Comparison of ENCODE assay signal across 15 cellular contexts in genomic region chr1:44664730-44665370, GRCh38. TPM values are rescaled to one million over a fixed set of nuclear protein-coding genes. Genes with fewer than 3 reads are reported as not detected.
DNase-seq lines count a peak whose midpoint lies in the region; ATAC-seq and TF ChIP-seq lines count a peak whose summit lies in the region.
"Had no signal": no experiment of that assay in that cellular context is flagged by ENCODE, and none has a peak within 500 bp of the region (broad histone marks: within the 10 kb centered on the region; RNA-seq: fewer than 3 reads in every experiment).

No MANE protein-coding gene starts in this region.

- H2BK12ac ChIP-seq in H9 (ENCODE audit: insufficient read length, low read depth, low read length): no peak overlapping the region

- WGBS in H9 (ENCODE audit: extremely low coverage, insufficient read length, low lambda C conversion rate): no CpG with 5 or more reads among the region's 12 CpGs

- H3K79me1 ChIP-seq in H9 (ENCODE audit: insufficient read depth, low read depth, low read length, poor library complexity, severe bottlenecking): no peaks in the 10 kb centered on the region

- no peaks in the 10 kb centered on the region for H3K9me3 ChIP-seq in CD4-positive, CD25-positive, alpha-beta regulatory T cell (ENCODE audit: control insufficient read depth in 2 of 2, low read length in 2 of 2)
- no peaks in the 10 kb centered on the region for H3K9me3 ChIP-seq in H9 (ENCODE audit: control insufficient read depth, low read depth, low read length)
- H3K9me3 ChIP-seq: esophagus squamous epithelium had no signal

- intact Hi-C loops in activated T-helper 2 cell treated with anti-CD3 and anti-CD28 coated beads, Interferon-gamma antibody, Interleukin-2, Interleukin-4, amounts not matched to agents 10 μg/mL and 5 μg/mL and 100 μg/mL, durations not matched to agents 14 hours and 24 hours and 36 hours (cut with micrococcal nuclease): no loop called here
- intact Hi-C loops in sciatic nerve (cut with DNase I): no loop called here

- peak overlapping the region; percentile 53 to 91 (median 91) for H3K27ac Mint-ChIP-seq in CD4-positive, CD25-positive, alpha-beta regulatory T cell
- H3K27ac Mint-ChIP-seq in H9: no peak overlapping the region; a peak in 1 of 7 replicates
- peak overlapping the region; percentile 56 for H3K27ac Mint-ChIP-seq in activated T-helper 2 cell treated with anti-CD3 and anti-CD28 coated beads, Interferon-gamma antibody, Interleukin-2, Interleukin-4, amounts not matched to agents 10 μg/mL and 5 μg/mL and 100 μg/mL, durations not matched to agents 14 hours and 24 hours and 36 hours

- H4K20me1 ChIP-seq in H9 (ENCODE audit: control insufficient read depth, insufficient read depth, insufficient read length): no peaks in the 10 kb centered on the region

- H3T11ph ChIP-seq in H9 (ENCODE audit: low read length): no peak overlapping the region

- no peaks in the 10 kb centered on the region for H3K36me3 Mint-ChIP-seq in CD4-positive, CD25-positive, alpha-beta regulatory T cell
- H3K36me3 Mint-ChIP-seq in H9 (ENCODE audit: insufficient read depth in 1 of 3, low read depth in 3 of 3): no peaks in the 10 kb centered on the region
- H3K36me3 Mint-ChIP-seq in activated T-helper 2 cell treated with anti-CD3 and anti-CD28 coated beads, Interferon-gamma antibody, Interleukin-2, Interleukin-4, amounts not matched to agents 10 μg/mL and 5 μg/mL and 100 μg/mL, durations not matched to agents 14 hours and 24 hours and 36 hours (ENCODE audit: low read depth): no peaks in the 10 kb centered on the region

- H3K4me1 ChIP-seq in CD4-positive, CD25-positive, alpha-beta regulatory T cell (ENCODE audit: control insufficient read depth, insufficient read depth, low read length, poor library complexity, severe bottlenecking): peaks cover 7% of the 10 kb centered on the region
- H3K4me1 ChIP-seq in H9 (ENCODE audit: insufficient read depth, low read length): peaks cover 4% of the 10 kb centered on the region; the same call in 1 of the 2 replicates

- TF ChIP-seq CTCF in H9 (conservative IDR thresholded peaks at IDR 0.05) (no peak), coronary artery (IDR thresholded peaks at IDR 0.05) (no peak)

- peak overlapping the region; percentile 41 for H3K4me3 ChIP-seq in CD4-positive, CD25-positive, alpha-beta regulatory T cell (ENCODE audit: low read depth, low read length)
- no peak overlapping the region for H3K4me3 ChIP-seq in coronary artery
- H3K4me3 ChIP-seq: esophagus squamous epithelium had no signal

- H3K4me3 Mint-ChIP-seq in CD4-positive, CD25-positive, alpha-beta regulatory T cell: peak overlapping the region; percentile 4 to 82 (median 32)
- H3K4me3 Mint-ChIP-seq in H9: no peak overlapping the region
- no peak overlapping the region for H3K4me3 Mint-ChIP-seq in activated T-helper 2 cell treated with anti-CD3 and anti-CD28 coated beads, Interferon-gamma antibody, Interleukin-2, Interleukin-4, amounts not matched to agents 10 μg/mL and 5 μg/mL and 100 μg/mL, durations not matched to agents 14 hours and 24 hours and 36 hours (ENCODE audit: low read depth)

- no peak overlapping the region for H3K56ac ChIP-seq in H9 (ENCODE audit: insufficient read length, low read depth, low read length)

- H2BK20ac ChIP-seq in H9 (ENCODE audit: low read depth, low read length, poor library complexity, severe bottlenecking): no peak overlapping the region

- H3K18ac ChIP-seq in H9 (ENCODE audit: insufficient read length, low read depth, low read length): no peak overlapping the region

- H3K9me3 Mint-ChIP-seq in CD4-positive, CD25-positive, alpha-beta regulatory T cell: no peaks in the 10 kb centered on the region
- no peaks in the 10 kb centered on the region; a peak in 1 of 5 replicates for H3K9me3 Mint-ChIP-seq in H9
- no peaks in the 10 kb centered on the region for H3K9me3 Mint-ChIP-seq in activated T-helper 2 cell treated with anti-CD3 and anti-CD28 coated beads, Interferon-gamma antibody, Interleukin-2, Interleukin-4, amounts not matched to agents 10 μg/mL and 5 μg/mL and 100 μg/mL, durations not matched to agents 14 hours and 24 hours and 36 hours

- no peak overlapping the region for H3K23ac ChIP-seq in H9 (ENCODE audit: insufficient read length, low read depth, low read length)

- H2BK5ac ChIP-seq in H9 (ENCODE audit: insufficient read length, low read length): no peak overlapping the region

- no peak overlapping the region for H4K91ac ChIP-seq in H9 (ENCODE audit: insufficient read length, low read depth, low read length)

- H3K36me3 ChIP-seq in CD4-positive, CD25-positive, alpha-beta regulatory T cell (ENCODE audit: control insufficient read depth, insufficient read depth, low read length): no peaks in the 10 kb centered on the region
- H3K36me3 ChIP-seq: esophagus squamous epithelium had no signal

- H4K5ac ChIP-seq in H9 (ENCODE audit: insufficient read length, low read depth, low read length): peak overlapping the region; percentile 69

- no peak overlapping the region for H2BK15ac ChIP-seq in H9 (ENCODE audit: low read depth, low read length)

- peak in 2 of 3 donors; percentile 13 to 46 for DNase-seq in CD4-positive, CD25-positive, alpha-beta regulatory T cell
- DNase-seq in H9 (no peak), sciatic nerve (ENCODE audit: low spot score) (no peak), C1 segment of cervical spinal cord (lab: John Stamatoyannopoulos, UW) (no peak), coronary artery (ENCODE audit: low spot score) (no peak)
- no peak for DNase-seq in activated T-helper 2 cell treated with anti-CD3 and anti-CD28 coated beads, Interferon-gamma antibody, Interleukin-2, Interleukin-4, amounts not matched to agents 10 μg/mL and 5 μg/mL and 100 μg/mL, durations not matched to agents 14 hours and 24 hours and 36 hours (ENCODE audit: low spot score)
- DNase-seq in stimulated activated CD4-positive, alpha-beta T cell treated with anti-CD3 and anti-CD28 coated beads, Interleukin-1b, Interleukin-23, amount 100 ng/mL, for 24 hours (ENCODE audit: low read depth in 4 of 4, low spot score in 1 of 4): peak in 3 of 4 experiments; percentile 10 to 18 (median 14)
- DNase-seq: AML-193, caudate nucleus, esophagus squamous epithelium, GOT3, NCI-H2029, SW 1271 had no signal

- H3K9ac ChIP-seq in H9 (ENCODE audit: extremely low read depth, insufficient read length, low read length): no peak overlapping the region

- H3K4ac ChIP-seq in H9 (ENCODE audit: low read depth, low read length): no peak overlapping the region

- H2AFZ ChIP-seq in H9 (ENCODE audit: low read length): no peak overlapping the region

- ATAC-seq in CD4-positive, CD25-positive, alpha-beta regulatory T cell (ENCODE audit: low read depth in 2 of 2): peak; percentile 58 to 72
- ATAC-seq in sciatic nerve: no peak
- no peak for ATAC-seq in SK-N-SH treated with all-trans-retinoic acid at 6 μM for 48 hours

- peaks cover 5 to 20% (median 12%) of the 10 kb centered on the region in 4 donors for H3K4me1 Mint-ChIP-seq in CD4-positive, CD25-positive, alpha-beta regulatory T cell
- peaks cover 15 to 22% of the 10 kb centered on the region in 2 experiments for H3K4me1 Mint-ChIP-seq in H9
- H3K4me1 Mint-ChIP-seq in activated T-helper 2 cell treated with anti-CD3 and anti-CD28 coated beads, Interferon-gamma antibody, Interleukin-2, Interleukin-4, amounts not matched to agents 10 μg/mL and 5 μg/mL and 100 μg/mL, durations not matched to agents 14 hours and 24 hours and 36 hours (ENCODE audit: low read depth): peaks cover 16% of the 10 kb centered on the region

- H4K8ac ChIP-seq in H9 (replicated peaks; ENCODE audit: insufficient read length, low read depth, low read length): no peak overlapping the region

- H2BK120ac ChIP-seq in H9 (ENCODE audit: low read depth, low read length, poor library complexity, severe bottlenecking): no peak overlapping the region

- no peaks in the 10 kb centered on the region for H3K79me2 ChIP-seq in H9 (ENCODE audit: insufficient read depth, low read length)

- H3K27me3 Mint-ChIP-seq in CD4-positive, CD25-positive, alpha-beta regulatory T cell: no peaks in the 10 kb centered on the region
- no peaks in the 10 kb centered on the region for H3K27me3 Mint-ChIP-seq in H9 (ENCODE audit: low read depth)
- no peaks in the 10 kb centered on the region for H3K27me3 Mint-ChIP-seq in activated T-helper 2 cell treated with anti-CD3 and anti-CD28 coated beads, Interferon-gamma antibody, Interleukin-2, Interleukin-4, amounts not matched to agents 10 μg/mL and 5 μg/mL and 100 μg/mL, durations not matched to agents 14 hours and 24 hours and 36 hours (ENCODE audit: low read depth)

- H3K27ac ChIP-seq in CD4-positive, CD25-positive, alpha-beta regulatory T cell (ENCODE audit: insufficient read depth, low read length, poor library complexity, severe bottlenecking): no peak overlapping the region
- no peak overlapping the region for H3K27ac ChIP-seq in H9 (ENCODE audit: insufficient read length, low read depth, low read length)
- no peak overlapping the region for H3K27ac ChIP-seq in coronary artery
- H3K27ac ChIP-seq: esophagus squamous epithelium had no signal

- no peak overlapping the region for H3K14ac ChIP-seq in H9 (ENCODE audit: insufficient read depth, low read length)

- no peak overlapping the region for H3K4me2 ChIP-seq in H9 (ENCODE audit: insufficient read depth, insufficient read length, low read length)

- no peaks in the 10 kb centered on the region for H3K23me2 ChIP-seq in H9 (ENCODE audit: insufficient read length, low read depth, low read length, poor library complexity, severe bottlenecking)

- H2AK5ac ChIP-seq in H9 (ENCODE audit: insufficient read length, low read length): no peak overlapping the region

- H3K27me3 ChIP-seq in CD4-positive, CD25-positive, alpha-beta regulatory T cell (ENCODE audit: control insufficient read depth, insufficient read depth, low read length): no peaks in the 10 kb centered on the region
- no peaks in the 10 kb centered on the region for H3K27me3 ChIP-seq in H9 (ENCODE audit: insufficient read depth, low read length)
- H3K27me3 ChIP-seq: esophagus squamous epithelium had no signal

TF ChIP-seq in SK-N-SH treated with all-trans-retinoic acid at 6 μM for 48 hours, 23 proteins besides CTCF, POLR2A, EP300 and RAD21:
- TF ChIP-seq RARB (CRISPR knock-in tag; IDR thresholded peaks at IDR 0.05): no peak
- TF ChIP-seq BACH2 (CRISPR knock-in tag; IDR thresholded peaks at IDR 0.05; ENCODE audit: borderline replicate concordance): no peak
- TF ChIP-seq GLIS3 (CRISPR knock-in tag; IDR thresholded peaks at IDR 0.05): no peak

RNA-seq across cellular contexts. Expression of gene TMEM53, which starts 9.4 kb away (rescaled TPM):
- 2.7 TPM for total RNA-seq in CD4-positive, CD25-positive, alpha-beta regulatory T cell
- polyA plus RNA-seq in CD4-positive, CD25-positive, alpha-beta regulatory T cell: 1 to 10 TPM; 4.2 to 6.8 (median 6.2) TPM
- total RNA-seq in H9 (2021) (6.2 and 7.2 TPM in 2 replicates), sciatic nerve (12.5 TPM)
- 6.3 and 6.7 TPM in 2 replicates for total RNA-seq in activated T-helper 2 cell treated with anti-CD3 and anti-CD28 coated beads, Interferon-gamma antibody, Interleukin-2, Interleukin-4, amounts not matched to agents 10 μg/mL and 5 μg/mL and 100 μg/mL, durations not matched to agents 14 hours and 24 hours and 36 hours

RNA-seq across cellular contexts. Expression of gene ARMH1, which starts 9.7 kb away (rescaled TPM):
- total RNA-seq in CD4-positive, CD25-positive, alpha-beta regulatory T cell: 24.8 TPM
- polyA plus RNA-seq in CD4-positive, CD25-positive, alpha-beta regulatory T cell: 1 to 10 TPM; 3.0 to 5.7 (median 4.3) TPM
- 0.68 and 1.0 TPM in 2 replicates for total RNA-seq in H9 (2021)
- 139 and 157 TPM in 2 replicates for total RNA-seq in activated T-helper 2 cell treated with anti-CD3 and anti-CD28 coated beads, Interferon-gamma antibody, Interleukin-2, Interleukin-4, amounts not matched to agents 10 μg/mL and 5 μg/mL and 100 μg/mL, durations not matched to agents 14 hours and 24 hours and 36 hours
- 3.9 TPM for total RNA-seq in sciatic nerve
- total RNA-seq: G401 had no signal

Comparison
In these comparisons a context has a peak if more than half of its experiments do, and no peak if none do; other contexts are left out.
1. ATAC-seq: peak in CD4-positive, CD25-positive, alpha-beta regulatory T cell (2 of 2); none in sciatic nerve (single experiment) and SK-N-SH treated with all-trans-retinoic acid at 6 μM for 48 hours (single experiment).
2. DNase-seq: peak in CD4-positive, CD25-positive, alpha-beta regulatory T cell (2 of 3) and stimulated activated CD4-positive, alpha-beta T cell treated with anti-CD3 and anti-CD28 coated beads, Interleukin-1b, Interleukin-23, amount 100 ng/mL, for 24 hours (3 of 4); none in H9 (single experiment), activated T-helper 2 cell treated with anti-CD3 and anti-CD28 coated beads, Interferon-gamma antibody, Interleukin-2, Interleukin-4, amounts not matched to agents 10 μg/mL and 5 μg/mL and 100 μg/mL, durations not matched to agents 14 hours and 24 hours and 36 hours (single experiment), sciatic nerve (single experiment), C1 segment of cervical spinal cord (0 of 14) and coronary artery (single experiment).
3. H3K27ac Mint-ChIP-seq: peak in CD4-positive, CD25-positive, alpha-beta regulatory T cell (3 of 3) and activated T-helper 2 cell treated with anti-CD3 and anti-CD28 coated beads, Interferon-gamma antibody, Interleukin-2, Interleukin-4, amounts not matched to agents 10 μg/mL and 5 μg/mL and 100 μg/mL, durations not matched to agents 14 hours and 24 hours and 36 hours (single experiment); none in H9 (0 of 3).
4. H3K4me3 Mint-ChIP-seq: peak in CD4-positive, CD25-positive, alpha-beta regulatory T cell (4 of 4); none in H9 (0 of 2) and activated T-helper 2 cell treated with anti-CD3 and anti-CD28 coated beads, Interferon-gamma antibody, Interleukin-2, Interleukin-4, amounts not matched to agents 10 μg/mL and 5 μg/mL and 100 μg/mL, durations not matched to agents 14 hours and 24 hours and 36 hours (single experiment).